28 cellular contexts compared by ENCODE assay signal in genomic region chrX:10929747-10930146, GRCh38.
"Had no signal": no experiment of that assay in that cellular context is flagged by ENCODE, and none has a peak within 500 bp of the region (broad histone marks: within the 10 kb centered on the region; RNA-seq: fewer than 3 reads in every experiment).

No MANE protein-coding gene starts in this region.

- H3K4me1 Mint-ChIP-seq: endodermal cell; immature natural killer cell; memory B cell; naive B cell; neural progenitor cell; stimulated activated naive B cell treated with anti-CD40 and anti-IgM and Interleukin-4, amounts not matched to agents 10 μg/mL and 1 μg/mL and 100 μg/mL, for 72 hours had no signal

- H3K4me3 ChIP-seq: lung, neural progenitor cell, prostate gland, right atrium auricular region, sigmoid colon, thoracic aorta, tibial nerve, upper lobe of left lung had no signal

- H3K36me3 Mint-ChIP-seq: immature natural killer cell; natural killer cell treated with Interleukin-12 subunit alpha and Interleukin-12 subunit beta and Interleukin-15 and Interleukin-18, amount 100 ng/mL, for 72 hours; stimulated activated naive B cell treated with anti-CD40 and anti-IgM and Interleukin-4, amounts not matched to agents 10 μg/mL and 1 μg/mL and 100 μg/mL, for 72 hours had no signal

- H3K27me3 Mint-ChIP-seq: memory B cell; naive B cell; natural killer cell treated with Interleukin-12 subunit alpha and Interleukin-12 subunit beta and Interleukin-15 and Interleukin-18, amount 100 ng/mL, for 72 hours; stimulated activated naive B cell treated with anti-CD40 and anti-IgM and Interleukin-4, amounts not matched to agents 10 μg/mL and 1 μg/mL and 100 μg/mL, for 72 hours; stimulated activated naive CD8-positive, alpha-beta T cell treated with anti-CD3 and anti-CD28 coated beads, Interleukin-15, Interleukin-2, amounts not matched to agents 100 ng/mL and 50 ng/mL, for 24 hours had no signal

- H3K9me3 Mint-ChIP-seq: stimulated activated naive CD8-positive, alpha-beta T cell treated with anti-CD3 and anti-CD28 coated beads, Interleukin-15, Interleukin-2, amounts not matched to agents 100 ng/mL and 50 ng/mL, for 24 hours had no signal

- FAIRE-seq: frontal cortex, keratinocyte, small intestine, urothelium cell line had no signal

- H2AFZ ChIP-seq: neural progenitor cell had no signal

- DNase-seq: cerebellar nuclear complex; cortex of kidney; effector CD4-positive, alpha-beta T cell; endodermal cell; hypothalamus; immature natural killer cell; left ventricle myocardium superior; naive B cell; sigmoid colon; small intestine; stimulated activated CD4-positive, alpha-beta T cell treated with anti-CD3 and anti-CD28 coated beads, Interleukin-15, amount 100 ng/mL, for 24 hours; stimulated activated CD4-positive, alpha-beta T cell treated with anti-CD3 and anti-CD28 coated beads, Interleukin-2, amount 100 ng/mL, for 48 hours; stimulated activated naive B cell treated with anti-CD40 and anti-IgM and Interleukin-4, amounts not matched to agents 10 μg/mL and 1 μg/mL and 100 μg/mL, for 72 hours; upper lobe of left lung had no signal

- H3K4me1 ChIP-seq: neural progenitor cell, prostate gland, right atrium auricular region, sigmoid colon, tibial nerve, upper lobe of left lung had no signal

- H3K9ac ChIP-seq: neural progenitor cell had no signal

- H3K4me2 ChIP-seq: neural progenitor cell had no signal

- H3K4me3 Mint-ChIP-seq: endodermal cell; immature natural killer cell; memory B cell; naive B cell; natural killer cell treated with Interleukin-12 subunit alpha and Interleukin-12 subunit beta and Interleukin-15 and Interleukin-18, amount 100 ng/mL, for 72 hours; neural progenitor cell; stimulated activated naive B cell treated with anti-CD40 and anti-IgM and Interleukin-4, amounts not matched to agents 10 μg/mL and 1 μg/mL and 100 μg/mL, for 72 hours; stimulated activated naive CD8-positive, alpha-beta T cell treated with anti-CD3 and anti-CD28 coated beads, Interleukin-15, Interleukin-2, amounts not matched to agents 100 ng/mL and 50 ng/mL, for 24 hours had no signal

- H3K27me3 ChIP-seq: neural progenitor cell, right atrium auricular region, sigmoid colon, tibial nerve, upper lobe of left lung had no signal

- H3K9me3 ChIP-seq: prostate gland, right atrium auricular region, sigmoid colon, thoracic aorta, tibial nerve had no signal

- H3K27ac Mint-ChIP-seq: endodermal cell; immature natural killer cell; memory B cell; naive B cell; natural killer cell treated with Interleukin-12 subunit alpha and Interleukin-12 subunit beta and Interleukin-15 and Interleukin-18, amount 100 ng/mL, for 72 hours; neural progenitor cell; stimulated activated naive B cell treated with anti-CD40 and anti-IgM and Interleukin-4, amounts not matched to agents 10 μg/mL and 1 μg/mL and 100 μg/mL, for 72 hours; stimulated activated naive CD8-positive, alpha-beta T cell treated with anti-CD3 and anti-CD28 coated beads, Interleukin-15, Interleukin-2, amounts not matched to agents 100 ng/mL and 50 ng/mL, for 24 hours had no signal

- ATAC-seq: esophagus mucosa; left ventricle myocardium superior; natural killer cell treated with Interleukin-12 subunit alpha and Interleukin-12 subunit beta and Interleukin-15 and Interleukin-18, amount 100 ng/mL, for 72 hours; stimulated activated naive B cell treated with anti-CD40 and anti-IgM and Interleukin-4, amounts not matched to agents 10 μg/mL and 1 μg/mL and 100 μg/mL, for 72 hours had no signal

- H3K36me3 ChIP-seq: neural progenitor cell, prostate gland, right atrium auricular region, sigmoid colon, thoracic aorta, tibial nerve, upper lobe of left lung had no signal

- H3K27ac ChIP-seq: epithelial cell of prostate, neural progenitor cell, prostate gland, right atrium auricular region, sigmoid colon, thoracic aorta, tibial nerve, upper lobe of left lung had no signal
